19 cellular contexts compared by ENCODE assay signal in the genomic region with DNA sequence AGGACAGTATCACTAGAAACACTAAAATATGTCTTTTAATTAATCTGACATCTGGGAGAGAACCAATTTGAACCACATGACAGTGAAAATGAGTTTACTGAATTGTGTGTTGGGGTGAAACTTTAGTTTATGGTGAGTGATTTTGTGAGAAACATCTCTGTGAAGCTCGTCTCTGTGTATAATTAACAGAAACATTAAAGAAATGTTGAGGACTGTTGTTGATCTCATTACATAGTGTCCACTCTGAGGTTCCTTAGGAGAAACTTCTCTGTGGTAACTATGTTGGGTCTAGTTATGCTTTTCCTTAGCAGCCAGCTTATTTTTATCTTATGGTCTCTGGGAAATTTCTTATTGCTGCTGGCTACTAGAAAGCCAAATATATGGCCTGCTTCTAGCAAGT.
"Had no signal": no experiment of that assay in that cellular context is flagged by ENCODE, and none has a peak within 500 bp of the region (broad histone marks: within the 10 kb centered on the region; RNA-seq: fewer than 3 reads in every experiment).

No MANE protein-coding gene starts in this region.

- H3K27me3 ChIP-seq: right lobe of liver, thyroid gland had no signal

- H3K36me3 ChIP-seq: lower lobe of right lung, prostate gland, right lobe of liver, thyroid gland had no signal

- H3K36me3 Mint-ChIP-seq: activated naive CD4-positive, alpha-beta T cell treated with anti-CD3 and anti-CD28 coated beads, Interleukin-2, amount 10 ng/mL, durations not matched to agents 7 days and 5 days; stimulated activated memory B cell treated with anti-CD40 and anti-IgM and Interleukin-4, amounts not matched to agents 10 μg/mL and 1 μg/mL and 100 μg/mL, for 72 hours had no signal

- H3K4me3 ChIP-seq: lower lobe of right lung, prostate gland, right lobe of liver, thyroid gland had no signal

- H3K9me3 Mint-ChIP-seq: activated naive CD4-positive, alpha-beta T cell treated with anti-CD3 and anti-CD28 coated beads, Interleukin-2, amount 10 ng/mL, durations not matched to agents 7 days and 5 days; activated naive CD8-positive, alpha-beta T cell treated with anti-CD3 and anti-CD28 coated beads, Interleukin-2, amount 50 U/mL, for 24 hours; activated T-cell treated with anti-CD3 and anti-CD28 coated beads, Interleukin-2, amount 50 U/mL, for 4 hours; stimulated activated memory B cell treated with anti-CD40 and anti-IgM and Interleukin-4, amounts not matched to agents 10 μg/mL and 1 μg/mL and 100 μg/mL, for 72 hours; T-helper 1 cell treated with Interleukin-12 subunit alpha and Interleukin-12 subunit beta and Interleukin-4 antibody, amounts not matched to agents 30 μg/mL and 1 μg/mL, for 36 hours had no signal

- ATAC-seq: activated naive CD8-positive, alpha-beta T cell treated with anti-CD3 and anti-CD28 coated beads, Interleukin-2, amount 50 U/mL, for 24 hours; activated T-cell treated with anti-CD3 and anti-CD28 coated beads, Interleukin-2, amount 50 U/mL, for 4 hours; stimulated activated memory B cell treated with anti-CD40 and anti-IgM and Interleukin-4, amounts not matched to agents 10 μg/mL and 1 μg/mL and 100 μg/mL, for 72 hours had no signal

- H3K4me1 ChIP-seq: lower lobe of right lung, prostate gland, thyroid gland had no signal

- FAIRE-seq: bronchial epithelial cell, frontal cortex had no signal

- H3K4me3 Mint-ChIP-seq: activated naive CD4-positive, alpha-beta T cell treated with anti-CD3 and anti-CD28 coated beads, Interleukin-2, amount 10 ng/mL, durations not matched to agents 7 days and 5 days; activated naive CD8-positive, alpha-beta T cell treated with anti-CD3 and anti-CD28 coated beads, Interleukin-2, amount 50 U/mL, for 24 hours; activated T-cell treated with anti-CD3 and anti-CD28 coated beads, Interleukin-2, amount 50 U/mL, for 4 hours; neural crest cell; stimulated activated memory B cell treated with anti-CD40 and anti-IgM and Interleukin-4, amounts not matched to agents 10 μg/mL and 1 μg/mL and 100 μg/mL, for 72 hours; T-helper 1 cell treated with Interleukin-12 subunit alpha and Interleukin-12 subunit beta and Interleukin-4 antibody, amounts not matched to agents 30 μg/mL and 1 μg/mL, for 36 hours had no signal

- H3K4me1 Mint-ChIP-seq: activated naive CD4-positive, alpha-beta T cell treated with anti-CD3 and anti-CD28 coated beads, Interleukin-2, amount 10 ng/mL, durations not matched to agents 7 days and 5 days; activated naive CD8-positive, alpha-beta T cell treated with anti-CD3 and anti-CD28 coated beads, Interleukin-2, amount 50 U/mL, for 24 hours; stimulated activated memory B cell treated with anti-CD40 and anti-IgM and Interleukin-4, amounts not matched to agents 10 μg/mL and 1 μg/mL and 100 μg/mL, for 72 hours had no signal

- DNase-seq: activated CD4-positive, alpha-beta T cell treated with anti-CD3 and anti-CD28 coated beads, Interleukin-2, amount 50 U/mL, for 1 hour; activated CD4-positive, CD25-positive, alpha-beta regulatory T cell treated with anti-CD3 and anti-CD28 coated beads, Interleukin-2, amount 50 U/mL, for 72 hours; activated CD8-positive, alpha-beta memory T cell treated with anti-CD3 and anti-CD28 coated beads, Interleukin-2, amount 50 U/mL, for 4 hours; activated effector memory CD4-positive, alpha-beta T cell treated with Interleukin-2 at 50 U/mL for 16 hours; activated naive CD4-positive, alpha-beta T cell treated with anti-CD3 and anti-CD28 coated beads, Interleukin-2, amount 10 ng/mL, durations not matched to agents 7 days and 5 days; activated naive CD8-positive, alpha-beta T cell treated with anti-CD3 and anti-CD28 coated beads, Interleukin-2, amount 50 U/mL, for 24 hours; activated T-cell treated with anti-CD3 and anti-CD28 coated beads, Interleukin-2, amount 50 U/mL, for 4 hours; effector CD4-positive, alpha-beta T cell; head of caudate nucleus; lower lobe of right lung; stimulated activated CD4-positive, alpha-beta T cell treated with anti-CD3 and anti-CD28 coated beads, Interleukin-4, amount 100 ng/mL, for 4 hours; thyroid gland had no signal

- H3K27ac ChIP-seq: lower lobe of right lung, right lobe of liver, thyroid gland had no signal

- H3K27ac Mint-ChIP-seq: activated naive CD4-positive, alpha-beta T cell treated with anti-CD3 and anti-CD28 coated beads, Interleukin-2, amount 10 ng/mL, durations not matched to agents 7 days and 5 days; activated naive CD8-positive, alpha-beta T cell treated with anti-CD3 and anti-CD28 coated beads, Interleukin-2, amount 50 U/mL, for 24 hours; stimulated activated memory B cell treated with anti-CD40 and anti-IgM and Interleukin-4, amounts not matched to agents 10 μg/mL and 1 μg/mL and 100 μg/mL, for 72 hours; T-helper 1 cell treated with Interleukin-12 subunit alpha and Interleukin-12 subunit beta and Interleukin-4 antibody, amounts not matched to agents 30 μg/mL and 1 μg/mL, for 36 hours had no signal

- H3K9me3 ChIP-seq: lower lobe of right lung, prostate gland, right lobe of liver, thyroid gland had no signal
